In genomic region chr2:20438334-20439192, GRCh38 we compare ENCODE assay signal across 8 cellular contexts. TPM values are rescaled to one million over a fixed set of nuclear protein-coding genes. Genes with fewer than 3 reads are reported as not detected.
DNase-seq lines count a peak whose midpoint lies in the region; ATAC-seq and TF ChIP-seq lines count a peak whose summit lies in the region.

No MANE protein-coding gene starts in this region.

- 28 to 40% methylated on average over 7 of the region's 7 CpGs for WGBS in esophagus, 2 donors

- H3K36me3 Mint-ChIP-seq in osteocyte (ENCODE audit: unreplicated experiment): no peaks in the 10 kb centered on the region

- POLR2A ChIA-PET in HEK293T (lab: Yijun Ruan, JAX): interaction anchor here (1.0 to 4.9 kb wide), 4 partner anchors 10 to 212 kb away, joined by 3 to 69 read pairs (median 6); partner anchors contain the start of genes HS1BP3 and RHOB

- no peaks in the 10 kb centered on the region for H3K9me3 Mint-ChIP-seq in osteocyte (ENCODE audit: unreplicated experiment)

- CTCF ChIA-PET in HEK293T (lab: Yijun Ruan, JAX): interaction anchor here (0.8 to 3.1 kb wide), 6 partner anchors 17 to 213 kb away, joined by 4 to 15 read pairs (median 7); partner anchors contain the start of gene HS1BP3

- H3K4me1 Mint-ChIP-seq in osteocyte (ENCODE audit: unreplicated experiment): peaks cover 25% of the 10 kb centered on the region

- H3K27me3 ChIP-seq in esophagus (ENCODE audit: control insufficient read depth in 1 of 2, insufficient read depth in 2 of 2, low read length in 2 of 2): no peaks in the 10 kb centered on the region

- H3K4me1 ChIP-seq in esophagus (ENCODE audit: control insufficient read depth in 2 of 2, insufficient read depth in 2 of 2, low read length in 1 of 2): no peaks in the 10 kb centered on the region

- DNase-seq in COLO668 (lab: John Stamatoyannopoulos, UW; ENCODE audit: unreplicated experiment) (peak; percentile 59), NCI-H748 (lab: John Stamatoyannopoulos, UW; ENCODE audit: unreplicated experiment) (peak; percentile 67), osteocyte (ENCODE audit: extremely low spot score, unreplicated experiment) (no peak), NCI-H2171 treated with DMSO at 0.1 percent for 48 hours (lab: John Stamatoyannopoulos, UW) (no peak), HEK293T (ENCODE audit: extremely low spot score) (no peak)

- no peaks in the 10 kb centered on the region for H3K27me3 Mint-ChIP-seq in osteocyte (ENCODE audit: unreplicated experiment)

- TF ChIP-seq CTCF in osteocyte (IDR thresholded peaks at IDR 0.05): no peak

- peak overlapping the region in 1 of 2 donors; percentile 21 for H3K4me3 ChIP-seq in esophagus (ENCODE audit: low read depth in 1 of 2, low read length in 2 of 2)

- no peaks in the 10 kb centered on the region for H3K36me3 ChIP-seq in esophagus (ENCODE audit: control insufficient read depth in 2 of 2, insufficient read depth in 2 of 2, low read length in 1 of 2)

- H3K9me3 ChIP-seq in esophagus (ENCODE audit: control insufficient read depth in 2 of 2, insufficient read depth in 1 of 2, low read depth in 1 of 2, low read length in 1 of 2): no peaks in the 10 kb centered on the region

- H3K27ac ChIP-seq in esophagus (ENCODE audit: low read depth in 2 of 2, low read length in 1 of 2): peak overlapping the region; percentile 77 to 78

- peak overlapping the region; percentile 86 for H3K27ac Mint-ChIP-seq in osteocyte (ENCODE audit: unreplicated experiment)

- ATAC-seq in HG03521 (IDR thresholded peaks at IDR 0.05; ENCODE audit: unreplicated experiment) (no peak), HG03460 (IDR thresholded peaks at IDR 0.05; ENCODE audit: unreplicated experiment) (no peak)

- H3K4me3 Mint-ChIP-seq in osteocyte (ENCODE audit: unreplicated experiment): peak overlapping the region; percentile 54

TF ChIP-seq in HEK293T, 16 proteins besides CTCF, POLR2A, EP300 and RAD21:
- TF ChIP-seq SUZ12 (IDR thresholded peaks at IDR 0.05) (no peak), NFRKB (IDR thresholded peaks at IDR 0.05) (no peak), HDGF (IDR thresholded peaks at IDR 0.05; ENCODE audit: borderline replicate concordance) (no peak), ARNT (IDR thresholded peaks at IDR 0.05) (no peak), ELF4 (IDR thresholded peaks at IDR 0.05) (no peak), LEF1 (IDR thresholded peaks at IDR 0.05; ENCODE audit: borderline replicate concordance) (no peak), ZNF384 (IDR thresholded peaks at IDR 0.05) (no peak), CTBP1 (IDR thresholded peaks at IDR 0.05; ENCODE audit: borderline replicate concordance) (no peak), SP1 (IDR thresholded peaks at IDR 0.05) (no peak), FOXM1 (IDR thresholded peaks at IDR 0.05; ENCODE audit: borderline replicate concordance) (no peak), TARDBP (IDR thresholded peaks at IDR 0.05) (no peak), FOXK2 (IDR thresholded peaks at IDR 0.05) (no peak), FOXA1 (IDR thresholded peaks at IDR 0.05) (no peak), L3MBTL2 (conservative IDR thresholded peaks at IDR 0.05) (no peak)

RNA-seq across cellular contexts. Expression of gene RHOB, which starts 8.3 kb away (rescaled TPM):
- 10 to 100 TPM; 33.4 to 99.3 TPM for polyA plus RNA-seq in esophagus
- 141 and 160 TPM in 2 replicates for total RNA-seq in osteocyte

Comparison
In these comparisons a context has a peak if more than half of its experiments do, and no peak if none do; other contexts are left out.
1. DNase-seq: peak in COLO668 (single experiment) and NCI-H748 (single experiment); none in osteocyte (single experiment), NCI-H2171 treated with DMSO at 0.1 percent for 48 hours (single experiment) and HEK293T (single experiment).